ENCODE assay signal across 8 cellular contexts in the genomic region with DNA sequence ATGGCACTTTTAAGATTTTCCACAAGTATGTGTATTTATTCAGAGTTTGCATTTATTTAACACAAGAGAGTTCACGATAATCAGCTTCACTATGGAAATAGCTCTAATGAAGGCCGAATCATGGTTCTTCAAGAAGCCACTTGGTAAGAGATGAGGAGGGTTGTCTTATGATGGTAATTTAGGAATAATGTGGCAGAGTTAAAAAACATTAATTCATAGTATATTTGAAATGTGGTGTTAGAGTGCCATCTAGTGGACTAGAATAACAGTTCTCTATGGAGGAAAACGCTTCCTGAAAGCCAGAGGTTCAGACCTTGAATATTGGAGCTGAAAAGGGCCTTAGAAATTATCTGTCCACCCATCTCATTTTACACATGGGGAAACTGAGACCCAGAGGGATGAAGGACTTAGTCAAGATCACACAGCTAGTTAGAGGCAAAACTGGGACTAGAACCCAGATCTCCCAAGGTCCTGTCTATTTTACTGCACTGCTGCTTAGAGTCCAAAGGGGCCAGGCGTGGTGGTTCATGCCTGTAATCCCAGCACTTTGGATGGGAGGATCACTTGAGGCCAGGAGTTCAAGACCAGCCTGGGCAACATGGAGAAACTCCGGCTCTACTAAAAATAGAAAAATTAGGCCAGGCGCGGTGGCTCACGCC. TPM values are rescaled to one million over a fixed set of nuclear protein-coding genes. Genes with fewer than 3 reads are reported as not detected.
DNase-seq lines count a peak whose midpoint lies in the region; ATAC-seq and TF ChIP-seq lines count a peak whose summit lies in the region.

No MANE protein-coding gene starts in this region.

- in situ Hi-C loops in GM13976 (cut with MboI; ENCODE audit: low sequenced_read_pairs, unreplicated experiment), result loop anchor here (10.0 kb wide), 1 partner anchor 381 kb away; no protein-coding TSS in a partner anchor
- in situ Hi-C loops in brain microvascular endothelial cell (cut with HindIII; ENCODE audit: low pct_ligation_motif_present, low sequenced_read_pairs), result no loop called here

- peaks cover 36% of the 10 kb centered on the region for H3K36me3 ChIP-seq in brain microvascular endothelial cell (replicated peaks)
- peaks cover 0 to 79% (median 21%) of the 10 kb centered on the region in 3 donors for H3K36me3 ChIP-seq in tibial nerve

- H3K27me3 ChIP-seq in brain microvascular endothelial cell (replicated peaks), result no peaks in the 10 kb centered on the region
- no peaks in the 10 kb centered on the region for H3K27me3 ChIP-seq in tibial nerve

- peak; percentile 22 for TF ChIP-seq CTCF in GM13976 (IDR thresholded peaks at IDR 0.05; ENCODE audit: borderline replicate concordance, control extremely low read depth, extremely low read depth, insufficient read depth, missing control alignments)
- TF ChIP-seq CTCF in brain microvascular endothelial cell (IDR thresholded peaks at IDR 0.05; ENCODE audit: low read depth, low read length, missing control alignments), result peak; percentile 55
- peak; percentile 51 to 86 (median 68) for TF ChIP-seq CTCF in tibial nerve (IDR thresholded peaks at IDR 0.05)

- 71 to 75% methylated on average over 8 of the region's 8 CpGs for WGBS in tibial nerve, 2 donors

- H3K27ac ChIP-seq in brain microvascular endothelial cell (no peak overlapping the region), tibial nerve (no peak overlapping the region)

- DNase-seq in AG20443 (ENCODE audit: low spot score) (peak; percentile 39), GM13976 (ENCODE audit: low spot score) (peak; percentile 56), NCI-H526 treated with DMSO at 0.1 percent for 48 hours (lab: John Stamatoyannopoulos, UW) (peak; percentile 39), brain microvascular endothelial cell (no peak), kidney glomerular epithelial cell (lab: John Stamatoyannopoulos, UW) (peak; percentile 67), tibial nerve (ENCODE audit: low spot score in 2 of 2) (no peak)

- TF ChIP-seq POLR2A in tibial nerve (IDR thresholded peaks at IDR 0.05), result no peak

- TF ChIP-seq EP300 in tibial nerve (IDR thresholded peaks at IDR 0.05), result no peak

- ATAC-seq in HG02970 (IDR thresholded peaks at IDR 0.05; ENCODE audit: low FRiP score, unreplicated experiment) (no peak), HG02610 (IDR thresholded peaks at IDR 0.05; ENCODE audit: unreplicated experiment) (no peak)

- H3K4me1 ChIP-seq in tibial nerve, result peaks cover 0 to 10% (median 0%) of the 10 kb centered on the region in 4 donors

- H3K4me3 ChIP-seq in brain microvascular endothelial cell (ENCODE audit: low read depth, low read length) (no peak overlapping the region), tibial nerve (no peak overlapping the region)

- H3K9me3 ChIP-seq in tibial nerve, result no peaks in the 10 kb centered on the region

RNA-seq across cellular contexts. Expression of gene KPNB1, which starts 33.8 kb away (rescaled TPM):
- total RNA-seq in tibial nerve, result 100 to 1,000 TPM; 164 to 205 (median 181) TPM

Comparison
In these comparisons a context has a peak if more than half of its experiments do, and no peak if none do; other contexts are left out.
1. DNase-seq: peak in AG20443 (single experiment), GM13976 (single experiment), NCI-H526 treated with DMSO at 0.1 percent for 48 hours (single experiment) and kidney glomerular epithelial cell (single experiment); none in brain microvascular endothelial cell (single experiment) and tibial nerve (0 of 2).
2. Peak in every context shown above with its lines, with median percentiles within 50 percentile points of each other: CTCF ChIP-seq.